ENCODE assay signal across 8 cellular contexts in genomic region chr10:7408494-7409044, GRCh38. TPM values are rescaled to one million over a fixed set of nuclear protein-coding genes. Genes with fewer than 3 reads are reported as not detected.
DNase-seq lines count a peak whose midpoint lies in the region; ATAC-seq, FAIRE-seq and TF ChIP-seq lines count a peak whose summit lies in the region.

No MANE protein-coding gene starts in this region.

- H3K9ac ChIP-seq in DND-41 (ENCODE audit: low read depth, low read length), result peak overlapping the region; percentile 68
- peak overlapping the region; percentile 51 to 73 for H3K9ac ChIP-seq in kidney (ENCODE audit: low read length in 2 of 2)

- H3K4me3 Mint-ChIP-seq in T-helper 17 cell, result peak overlapping the region; percentile 98

- DNase-seq in DND-41, result peak; percentile 63
- DNase-seq in T-helper 17 cell, result peak in 1 of 3 donors; percentile 23
- DNase-seq in breast epithelium (ENCODE audit: low spot score in 2 of 2), result peak in 1 of 2 donors; percentile 62
- peak; percentile 90 for DNase-seq in kidney
- DNase-seq in stimulated activated CD4-positive, alpha-beta T cell treated with anti-CD3 and anti-CD28 coated beads, Interleukin-15, amount 100 ng/mL, for 24 hours, result peak; percentile 61

- TF ChIP-seq CTCF in DND-41 (IDR thresholded peaks at IDR 0.05; ENCODE audit: borderline replicate concordance, extremely low read depth, low read length, poor library complexity, severe bottlenecking), result peak; percentile 74
- TF ChIP-seq CTCF in breast epithelium (IDR thresholded peaks at IDR 0.05), result peak in 2 of 3 donors; percentile 45 to 47
- peak; percentile 44 for TF ChIP-seq CTCF in kidney (IDR thresholded peaks at IDR 0.05; ENCODE audit: borderline replicate concordance, extremely low read depth, insufficient read depth)

- H3K27ac Mint-ChIP-seq in T-helper 17 cell, result peak overlapping the region; percentile 93

- no peak for TF ChIP-seq POLR2A in breast epithelium (IDR thresholded peaks at IDR 0.05)

- intact Hi-C loops in breast epithelium (cut with DNase I; ENCODE audit: low total_unique reads) (loop anchor here (2.0 kb wide), 1 partner anchor 42 kb away; no protein-coding TSS in a partner anchor), kidney (cut with DNase I) (loop anchor here (10.0 kb wide), 1 partner anchor 144 kb away; no protein-coding TSS in a partner anchor)

- H3K36me3 ChIP-seq in DND-41 (ENCODE audit: insufficient read depth, low read length), result peaks cover 28% of the 10 kb centered on the region
- H3K36me3 ChIP-seq in breast epithelium, result no peaks in the 10 kb centered on the region
- H3K36me3 ChIP-seq in kidney (ENCODE audit: control insufficient read depth in 1 of 2, insufficient read depth in 2 of 2, low read length in 2 of 2), result no peaks in the 10 kb centered on the region

- H3K4me1 ChIP-seq in DND-41 (ENCODE audit: insufficient read depth, low read length), result peaks cover 43% of the 10 kb centered on the region
- H3K4me1 ChIP-seq in breast epithelium, result peaks cover 8 to 12% of the 10 kb centered on the region in 2 donors
- peaks cover 0 to 22% of the 10 kb centered on the region in 2 donors for H3K4me1 ChIP-seq in kidney (ENCODE audit: control insufficient read depth in 1 of 2, insufficient read depth in 1 of 2, low read depth in 1 of 2, low read length in 2 of 2)

- H3K9me3 ChIP-seq in DND-41 (ENCODE audit: insufficient read depth, low read length, severe bottlenecking) (no peaks in the 10 kb centered on the region), T-helper 17 cell (ENCODE audit: control insufficient read depth, low read length, poor library complexity, severe bottlenecking) (no peaks in the 10 kb centered on the region), breast epithelium (no peaks in the 10 kb centered on the region), kidney (ENCODE audit: control insufficient read depth in 1 of 2, low read length in 2 of 2) (no peaks in the 10 kb centered on the region)

- H3K27me3 ChIP-seq in DND-41 (ENCODE audit: insufficient read depth, low read length, poor library complexity), result no peaks in the 10 kb centered on the region
- peaks cover 0 to 17% of the 10 kb centered on the region in 2 donors for H3K27me3 ChIP-seq in breast epithelium

- peak; percentile 39 for ATAC-seq in DND-41 (ENCODE audit: insufficient read depth, low read depth)
- ATAC-seq in HG02759 (IDR thresholded peaks at IDR 0.05; ENCODE audit: unreplicated experiment), result peak; percentile 38
- peak; percentile 27 for ATAC-seq in T-helper 17 cell
- no peak for ATAC-seq in HG03025 (IDR thresholded peaks at IDR 0.05; ENCODE audit: low FRiP score, unreplicated experiment)
- ATAC-seq in GM21528 (IDR thresholded peaks at IDR 0.05; ENCODE audit: low FRiP score, unreplicated experiment), result no peak

- H3K4me2 ChIP-seq in DND-41 (ENCODE audit: insufficient read depth, low read length), result peak overlapping the region; percentile 70

- H3K27me3 Mint-ChIP-seq in T-helper 17 cell, result no peaks in the 10 kb centered on the region

- H3K4me3 ChIP-seq in DND-41 (ENCODE audit: low read depth in 1 of 2, low read length in 2 of 2), result peak overlapping the region; percentile 77 to 90
- peak overlapping the region; percentile 65 to 90 (median 78) for H3K4me3 ChIP-seq in breast epithelium
- peak overlapping the region; percentile 72 to 88 for H3K4me3 ChIP-seq in kidney (ENCODE audit: low read length in 2 of 2)

- H3K36me3 Mint-ChIP-seq in T-helper 17 cell (ENCODE audit: low read depth), result no peaks in the 10 kb centered on the region

- peaks cover 24% of the 10 kb centered on the region for H3K4me1 Mint-ChIP-seq in T-helper 17 cell

- peaks cover 53% of the 10 kb centered on the region for H4K20me1 ChIP-seq in DND-41 (ENCODE audit: insufficient read depth, low read length)

- H3K79me2 ChIP-seq in DND-41 (ENCODE audit: insufficient read depth, low read length), result peaks cover 84% of the 10 kb centered on the region

- no peak for FAIRE-seq in kidney (lab: Jason Lieb, UNC)

- peak overlapping the region; percentile 42; the same call in 1 of the 2 replicates for H2AFZ ChIP-seq in DND-41 (ENCODE audit: low read depth, low read length)

- H3K27ac ChIP-seq in DND-41 (ENCODE audit: low read length) (peak overlapping the region; percentile 91), breast epithelium (peak overlapping the region; percentile 75 to 93), kidney (ENCODE audit: low read depth in 2 of 2, low read length in 2 of 2) (peak overlapping the region in 1 of 2 donors; percentile 55)

RNA-seq across cellular contexts. Expression of gene SFMBT2, which starts 2.3 kb away (rescaled TPM):
- total RNA-seq in T-helper 17 cell (10 to 100 TPM; 18.2 to 19.4 TPM), breast epithelium (10 to 100 TPM in 2 of 3 donors, 1 to 10 TPM in 1; 3.5 to 32.8 (median 22.8) TPM), kidney (15.3 TPM)
- polyA plus RNA-seq in kidney (ENCODE audit: insufficient read depth, low read depth, low replicate concordance), result 1.2 TPM

Comparison
In these comparisons a context has a peak if more than half of its experiments do, and no peak if none do; other contexts are left out.
1. ATAC-seq: peak in DND-41 (single experiment), HG02759 (single experiment) and T-helper 17 cell (single experiment); none in HG03025 (single experiment) and GM21528 (single experiment).
2. Peak in every context shown above with its lines, with median percentiles within 50 percentile points of each other: H3K4me3 ChIP-seq and CTCF ChIP-seq.